ENCODE assay signal across 8 cellular contexts in genomic region chr2:48313036-48313877, GRCh38. TPM values are rescaled to one million over a fixed set of nuclear protein-coding genes. Genes with fewer than 3 reads are reported as not detected.
DNase-seq lines count a peak whose midpoint lies in the region; ATAC-seq and TF ChIP-seq lines count a peak whose summit lies in the region.

No MANE protein-coding gene starts in this region.

- peak overlapping the region; percentile 39 to 90 (median 54) for H3K4me3 ChIP-seq in fibroblast of lung (replicated peaks in 1 of 4; ENCODE audit: control extremely low read depth in 1 of 4, insufficient read depth in 1 of 4, low read depth in 3 of 4, low read length in 4 of 4)

- CTCF ChIA-PET in activated CD8-positive, alpha-beta memory T cell treated with anti-CD3 and anti-CD28 coated beads, Interleukin-2, amount 10 ng/mL, durations not matched to agents 7 days and 5 days (lab: Charles Lee) = no interaction called here

- peak; percentile 42 for DNase-seq in activated CD8-positive, alpha-beta memory T cell treated with anti-CD3 and anti-CD28 coated beads, Interleukin-2, amount 10 ng/mL, durations not matched to agents 7 days and 5 days
- DNase-seq in activated CD8-positive, alpha-beta memory T cell treated with anti-CD3 and anti-CD28 coated beads, Interleukin-2, amount 50 U/mL, for 4 hours = no peak
- DNase-seq in RPMI8226 (peak; percentile 24), fibroblast of lung (ENCODE audit: low read depth in 2 of 2) (no peak), Kasumi-1 (lab: John Stamatoyannopoulos, UW) (no peak)
- DNase-seq in stimulated activated effector memory CD8-positive, alpha-beta T cell treated with anti-CD3 and anti-CD28 coated beads, Interleukin-12 subunit alpha, Interleukin-12 subunit beta, amount 100 ng/mL, for 72 hours (ENCODE audit: low spot score in 2 of 2) = no peak

- H3K27me3 Mint-ChIP-seq in activated CD8-positive, alpha-beta memory T cell treated with anti-CD3 and anti-CD28 coated beads, Interleukin-2, amount 10 ng/mL, durations not matched to agents 7 days and 5 days = no peaks in the 10 kb centered on the region

- H2AFZ ChIP-seq in fibroblast of lung (ENCODE audit: low read length) = peak overlapping the region; percentile 20

- peaks cover 27% of the 10 kb centered on the region for H3K36me3 Mint-ChIP-seq in activated CD8-positive, alpha-beta memory T cell treated with anti-CD3 and anti-CD28 coated beads, Interleukin-2, amount 10 ng/mL, durations not matched to agents 7 days and 5 days
- H3K36me3 Mint-ChIP-seq in stimulated activated effector memory CD8-positive, alpha-beta T cell treated with anti-CD3 and anti-CD28 coated beads, Interleukin-12 subunit alpha, Interleukin-12 subunit beta, amount 100 ng/mL, for 72 hours = peaks cover 36% of the 10 kb centered on the region

- H3K4me1 Mint-ChIP-seq in activated CD8-positive, alpha-beta memory T cell treated with anti-CD3 and anti-CD28 coated beads, Interleukin-2, amount 10 ng/mL, durations not matched to agents 7 days and 5 days = peaks cover 26% of the 10 kb centered on the region
- peaks cover 25% of the 10 kb centered on the region for H3K4me1 Mint-ChIP-seq in stimulated activated effector memory CD8-positive, alpha-beta T cell treated with anti-CD3 and anti-CD28 coated beads, Interleukin-12 subunit alpha, Interleukin-12 subunit beta, amount 100 ng/mL, for 72 hours

- H3K27ac ChIP-seq in fibroblast of lung (ENCODE audit: insufficient read depth, low read length) = peak overlapping the region; percentile 95

- peak overlapping the region; percentile 99 for H3K27ac Mint-ChIP-seq in activated CD8-positive, alpha-beta memory T cell treated with anti-CD3 and anti-CD28 coated beads, Interleukin-2, amount 10 ng/mL, durations not matched to agents 7 days and 5 days
- peak overlapping the region; percentile 98 for H3K27ac Mint-ChIP-seq in stimulated activated effector memory CD8-positive, alpha-beta T cell treated with anti-CD3 and anti-CD28 coated beads, Interleukin-12 subunit alpha, Interleukin-12 subunit beta, amount 100 ng/mL, for 72 hours

- no peak overlapping the region for H3K9ac ChIP-seq in fibroblast of lung (ENCODE audit: insufficient read depth, low read length)

- no peaks in the 10 kb centered on the region for H3K36me3 ChIP-seq in fibroblast of lung (ENCODE audit: control insufficient read depth, insufficient read depth, low read length)

- H3K9me3 ChIP-seq in fibroblast of lung (ENCODE audit: control insufficient read depth, insufficient read depth, low read depth, low read length) = no peaks in the 10 kb centered on the region

- H3K4me2 ChIP-seq in fibroblast of lung (ENCODE audit: extremely low read depth, insufficient read depth, low read length) = peak overlapping the region; percentile 55

- H4K20me1 ChIP-seq in fibroblast of lung (ENCODE audit: control insufficient read depth, extremely low read depth, insufficient read depth, low read length) = no peaks in the 10 kb centered on the region

- H3K27me3 ChIP-seq in fibroblast of lung (ENCODE audit: control insufficient read depth, insufficient read depth, low read length) = no peaks in the 10 kb centered on the region

- no peak for TF ChIP-seq CTCF in fibroblast of lung (conservative IDR thresholded peaks at IDR 0.05 in 1 of 2, IDR thresholded peaks at IDR 0.05 in 1 of 2; ENCODE audit: low read depth in 1 of 2, low read length in 2 of 2)

- H3K9me3 Mint-ChIP-seq in activated CD8-positive, alpha-beta memory T cell treated with anti-CD3 and anti-CD28 coated beads, Interleukin-2, amount 10 ng/mL, durations not matched to agents 7 days and 5 days (ENCODE audit: low read depth) = peaks cover 7% of the 10 kb centered on the region
- peaks cover 5% of the 10 kb centered on the region for H3K9me3 Mint-ChIP-seq in stimulated activated effector memory CD8-positive, alpha-beta T cell treated with anti-CD3 and anti-CD28 coated beads, Interleukin-12 subunit alpha, Interleukin-12 subunit beta, amount 100 ng/mL, for 72 hours

- peaks cover 34% of the 10 kb centered on the region for H3K79me2 ChIP-seq in fibroblast of lung (ENCODE audit: control insufficient read depth, insufficient read depth, low read length)

- H3K4me3 Mint-ChIP-seq in activated CD8-positive, alpha-beta memory T cell treated with anti-CD3 and anti-CD28 coated beads, Interleukin-2, amount 10 ng/mL, durations not matched to agents 7 days and 5 days = peak overlapping the region; percentile 83
- peak overlapping the region; percentile 91 for H3K4me3 Mint-ChIP-seq in stimulated activated effector memory CD8-positive, alpha-beta T cell treated with anti-CD3 and anti-CD28 coated beads, Interleukin-12 subunit alpha, Interleukin-12 subunit beta, amount 100 ng/mL, for 72 hours

- ATAC-seq in activated CD8-positive, alpha-beta memory T cell treated with anti-CD3 and anti-CD28 coated beads, Interleukin-2, amount 10 ng/mL, durations not matched to agents 7 days and 5 days = no peak
- no peak for ATAC-seq in stimulated activated effector memory CD8-positive, alpha-beta T cell treated with anti-CD3 and anti-CD28 coated beads, Interleukin-12 subunit alpha, Interleukin-12 subunit beta, amount 100 ng/mL, for 72 hours
- ATAC-seq in GM18861 (IDR thresholded peaks at IDR 0.05; ENCODE audit: unreplicated experiment) = no peak
- no peak for ATAC-seq in GM19397 (IDR thresholded peaks at IDR 0.05; ENCODE audit: unreplicated experiment)

- peaks cover 4% of the 10 kb centered on the region for H3K4me1 ChIP-seq in fibroblast of lung (ENCODE audit: control insufficient read depth, extremely low read depth, insufficient read depth, low read length)

RNA-seq across cellular contexts. Expression of gene FOXN2, which starts 1.2 kb away (rescaled TPM):
- 10 to 100 TPM; 49.1 to 66.6 TPM for total RNA-seq in activated CD8-positive, alpha-beta memory T cell treated with anti-CD3 and anti-CD28 coated beads, Interleukin-2, amount 10 ng/mL, durations not matched to agents 7 days and 5 days
- total RNA-seq in fibroblast of lung = 25.4 and 34.3 TPM in 2 replicates
- polyA plus RNA-seq in fibroblast of lung = 14.5 and 15.9 TPM in 2 replicates
- 7.3 and 8.4 TPM in 2 replicates for polyA plus RNA-seq in fibroblast of lung (2012)
- 8.9 and 11.2 TPM in 2 replicates for polyA minus RNA-seq in fibroblast of lung (ENCODE audit: low replicate concordance)

Comparison
In these comparisons a context has a peak if more than half of its experiments do, and no peak if none do; other contexts are left out.
1. DNase-seq: peak in activated CD8-positive, alpha-beta memory T cell treated with anti-CD3 and anti-CD28 coated beads, Interleukin-2, amount 10 ng/mL, durations not matched to agents 7 days and 5 days (single experiment) and RPMI8226 (single experiment); none in activated CD8-positive, alpha-beta memory T cell treated with anti-CD3 and anti-CD28 coated beads, Interleukin-2, amount 50 U/mL, for 4 hours (single experiment), fibroblast of lung (0 of 2), stimulated activated effector memory CD8-positive, alpha-beta T cell treated with anti-CD3 and anti-CD28 coated beads, Interleukin-12 subunit alpha, Interleukin-12 subunit beta, amount 100 ng/mL, for 72 hours (0 of 2) and Kasumi-1 (0 of 2).